ENCODE assay signal across 1 cellular context in the genomic region with DNA sequence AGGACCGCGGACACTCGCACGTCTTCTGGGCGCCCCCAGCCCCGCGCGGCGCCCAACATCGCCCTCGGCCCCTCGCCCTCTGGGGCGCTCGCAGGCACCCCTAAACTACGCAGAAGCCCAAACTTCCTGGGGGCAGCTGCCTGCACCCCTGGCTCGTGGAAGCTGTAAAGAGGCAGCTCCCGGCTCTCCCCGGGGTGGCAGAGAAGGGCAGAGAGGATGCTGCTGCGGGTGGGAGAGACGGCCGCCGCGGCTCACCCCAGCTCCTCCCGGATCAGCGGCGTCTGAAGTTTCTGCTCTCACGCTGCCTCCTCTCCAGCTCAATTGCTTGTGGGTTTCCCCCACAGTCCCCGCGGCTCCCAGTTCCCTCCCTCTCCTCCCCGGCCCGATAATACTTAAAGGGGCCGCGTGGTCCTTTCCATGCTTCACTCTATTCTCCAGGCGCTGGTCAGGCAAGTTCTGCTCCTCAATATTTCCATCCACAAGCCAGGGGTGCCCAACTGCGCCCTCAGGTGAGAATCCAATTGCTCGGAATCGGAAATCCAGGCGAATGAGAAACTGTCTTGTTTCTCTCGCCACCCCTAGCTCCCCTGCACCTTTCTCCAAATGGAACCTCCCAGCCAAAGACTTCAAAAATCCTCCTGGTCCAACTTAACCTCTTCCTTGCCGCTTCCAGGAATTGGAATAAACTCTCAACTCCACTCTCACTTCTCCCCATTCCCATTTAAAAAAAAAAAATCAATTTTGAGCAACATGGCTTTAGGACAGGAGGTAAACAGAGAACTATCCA.
TF ChIP-seq lines count a peak whose summit lies in the region.

No MANE protein-coding gene starts in this region.

TF ChIP-seq in HepG2, 621 proteins besides CTCF, POLR2A, EP300 and RAD21 (continued from another document and continues in another):
- TF ChIP-seq, protein P1, sequence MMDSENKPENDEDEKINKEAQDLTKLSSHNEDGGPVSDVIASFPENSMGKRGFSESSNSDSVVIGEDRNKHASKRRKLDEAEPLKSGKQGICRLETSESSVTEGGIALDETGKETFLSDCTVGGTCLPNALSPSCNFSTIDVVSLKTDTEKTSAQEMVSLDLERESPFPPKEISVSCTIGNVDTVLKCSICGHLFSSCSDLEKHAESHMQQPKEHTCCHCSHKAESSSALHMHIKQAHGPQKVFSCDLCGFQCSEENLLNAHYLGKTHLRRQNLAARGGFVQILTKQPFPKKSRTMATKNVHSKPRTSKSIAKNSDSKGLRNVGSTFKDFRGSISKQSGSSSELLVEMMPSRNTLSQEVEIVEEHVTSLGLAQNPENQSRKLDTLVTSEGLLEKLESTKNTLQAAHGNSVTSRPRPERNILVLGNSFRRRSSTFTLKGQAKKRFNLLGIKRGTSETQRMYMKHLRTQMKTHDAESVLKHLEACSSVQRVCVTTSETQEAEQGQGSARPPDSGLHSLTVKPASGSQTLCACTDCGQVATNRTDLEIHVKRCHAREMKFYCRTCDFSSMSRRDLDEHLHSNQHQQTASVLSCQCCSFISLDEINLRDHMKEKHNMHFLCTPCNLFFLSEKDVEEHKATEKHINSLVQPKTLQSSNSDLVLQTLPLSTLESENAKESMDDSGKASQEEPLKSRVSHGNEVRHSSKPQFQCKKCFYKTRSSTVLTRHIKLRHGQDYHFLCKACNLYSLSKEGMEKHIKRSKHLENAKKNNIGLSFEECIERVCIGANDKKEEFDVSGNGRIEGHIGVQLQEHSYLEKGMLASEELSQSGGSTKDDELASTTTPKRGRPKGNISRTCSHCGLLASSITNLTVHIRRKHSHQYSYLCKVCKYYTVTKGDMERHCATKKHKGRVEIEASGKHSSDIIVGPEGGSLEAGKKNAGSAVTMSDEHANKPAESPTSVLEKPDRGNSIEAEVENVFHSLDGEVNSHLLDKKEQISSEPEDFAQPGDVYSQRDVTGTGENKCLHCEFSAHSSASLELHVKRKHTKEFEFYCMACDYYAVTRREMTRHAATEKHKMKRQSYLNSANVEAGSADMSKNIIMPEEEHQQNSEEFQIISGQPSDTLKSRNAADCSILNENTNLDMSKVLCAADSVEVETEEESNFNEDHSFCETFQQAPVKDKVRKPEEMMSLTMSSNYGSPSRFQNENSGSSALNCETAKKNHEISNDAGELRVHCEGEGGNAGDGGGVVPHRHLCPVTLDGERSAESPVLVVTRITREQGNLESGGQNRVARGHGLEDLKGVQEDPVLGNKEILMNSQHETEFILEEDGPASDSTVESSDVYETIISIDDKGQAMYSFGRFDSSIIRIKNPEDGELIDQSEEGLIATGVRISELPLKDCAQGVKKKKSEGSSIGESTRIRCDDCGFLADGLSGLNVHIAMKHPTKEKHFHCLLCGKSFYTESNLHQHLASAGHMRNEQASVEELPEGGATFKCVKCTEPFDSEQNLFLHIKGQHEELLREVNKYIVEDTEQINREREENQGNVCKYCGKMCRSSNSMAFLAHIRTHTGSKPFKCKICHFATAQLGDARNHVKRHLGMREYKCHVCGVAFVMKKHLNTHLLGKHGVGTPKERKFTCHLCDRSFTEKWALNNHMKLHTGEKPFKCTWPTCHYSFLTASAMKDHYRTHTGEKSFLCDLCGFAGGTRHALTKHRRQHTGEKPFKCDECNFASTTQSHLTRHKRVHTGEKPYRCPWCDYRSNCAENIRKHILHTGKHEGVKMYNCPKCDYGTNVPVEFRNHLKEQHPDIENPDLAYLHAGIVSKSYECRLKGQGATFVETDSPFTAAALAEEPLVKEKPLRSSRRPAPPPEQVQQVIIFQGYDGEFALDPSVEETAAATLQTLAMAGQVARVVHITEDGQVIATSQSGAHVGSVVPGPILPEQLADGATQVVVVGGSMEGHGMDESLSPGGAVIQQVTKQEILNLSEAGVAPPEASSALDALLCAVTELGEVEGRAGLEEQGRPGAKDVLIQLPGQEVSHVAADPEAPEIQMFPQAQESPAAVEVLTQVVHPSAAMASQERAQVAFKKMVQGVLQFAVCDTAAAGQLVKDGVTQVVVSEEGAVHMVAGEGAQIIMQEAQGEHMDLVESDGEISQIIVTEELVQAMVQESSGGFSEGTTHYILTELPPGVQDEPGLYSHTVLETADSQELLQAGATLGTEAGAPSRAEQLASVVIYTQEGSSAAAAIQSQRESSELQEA (CRISPR knock-in tag; IDR thresholded peaks at IDR 0.05; ENCODE audit: not compliant biosample characterization) = peak; percentile 62
- TF ChIP-seq GTF3A (CRISPR knock-in tag; conservative IDR thresholded peaks at IDR 0.05) (no peak), NFATC3 (CRISPR knock-in tag; IDR thresholded peaks at IDR 0.05) (0 out of 2 replicates have a peak, but pooled peaks have one; percentile 52), ZNF607 (CRISPR knock-in tag; IDR thresholded peaks at IDR 0.05; ENCODE audit: borderline replicate concordance) (no peak), NONO (IDR thresholded peaks at IDR 0.05) (no peak), NONO (CRISPR knock-in tag; conservative IDR thresholded peaks at IDR 0.05) (peak; percentile 75), FOXP1 (IDR thresholded peaks at IDR 0.05) (no peak), FOXP1 (CRISPR knock-in tag; IDR thresholded peaks at IDR 0.05) (peak; percentile 5; the same call in 1 of the 2 replicates), RFX1 (IDR thresholded peaks at IDR 0.05) (no peak), ZFY (CRISPR knock-in tag; IDR thresholded peaks at IDR 0.05) (no peak), ETV5 (CRISPR knock-in tag; IDR thresholded peaks at IDR 0.05; ENCODE audit: borderline replicate concordance) (no peak), SETDB1 (CRISPR knock-in tag; IDR thresholded peaks at IDR 0.05; ENCODE audit: borderline replicate concordance) (no peak), KDM3A (CRISPR knock-in tag; IDR thresholded peaks at IDR 0.05; ENCODE audit: low read depth) (0 out of 2 replicates have a peak, but pooled peaks have one; percentile 12), ZNF143 (CRISPR knock-in tag; IDR thresholded peaks at IDR 0.05) (no peak; the same call in 1 of the 2 replicates), ZNF615 (CRISPR knock-in tag; IDR thresholded peaks at IDR 0.05; ENCODE audit: borderline replicate concordance) (0 out of 2 replicates have a peak, but pooled peaks have one; percentile 89), THAP11 (CRISPR knock-in tag; IDR thresholded peaks at IDR 0.05) (peak; percentile 46), CHCHD3 (CRISPR knock-in tag; IDR thresholded peaks at IDR 0.05) (no peak), ZNF879 (CRISPR knock-in tag; IDR thresholded peaks at IDR 0.05) (0 out of 2 replicates have a peak, but pooled peaks have one; percentile 32), MLLT10 (CRISPR knock-in tag; IDR thresholded peaks at IDR 0.05) (no peak), HHEX (CRISPR knock-in tag; IDR thresholded peaks at IDR 0.05) (no peak), ZNF343 (CRISPR knock-in tag; IDR thresholded peaks at IDR 0.05) (peak; percentile 50; the same call in 1 of the 2 replicates), TAF1 (CRISPR knock-in tag; IDR thresholded peaks at IDR 0.05) (peak; percentile 95), BCL6 (CRISPR knock-in tag; IDR thresholded peaks at IDR 0.05) (peak; percentile 5; the same call in 1 of the 2 replicates)
- TF ChIP-seq, protein P2, sequence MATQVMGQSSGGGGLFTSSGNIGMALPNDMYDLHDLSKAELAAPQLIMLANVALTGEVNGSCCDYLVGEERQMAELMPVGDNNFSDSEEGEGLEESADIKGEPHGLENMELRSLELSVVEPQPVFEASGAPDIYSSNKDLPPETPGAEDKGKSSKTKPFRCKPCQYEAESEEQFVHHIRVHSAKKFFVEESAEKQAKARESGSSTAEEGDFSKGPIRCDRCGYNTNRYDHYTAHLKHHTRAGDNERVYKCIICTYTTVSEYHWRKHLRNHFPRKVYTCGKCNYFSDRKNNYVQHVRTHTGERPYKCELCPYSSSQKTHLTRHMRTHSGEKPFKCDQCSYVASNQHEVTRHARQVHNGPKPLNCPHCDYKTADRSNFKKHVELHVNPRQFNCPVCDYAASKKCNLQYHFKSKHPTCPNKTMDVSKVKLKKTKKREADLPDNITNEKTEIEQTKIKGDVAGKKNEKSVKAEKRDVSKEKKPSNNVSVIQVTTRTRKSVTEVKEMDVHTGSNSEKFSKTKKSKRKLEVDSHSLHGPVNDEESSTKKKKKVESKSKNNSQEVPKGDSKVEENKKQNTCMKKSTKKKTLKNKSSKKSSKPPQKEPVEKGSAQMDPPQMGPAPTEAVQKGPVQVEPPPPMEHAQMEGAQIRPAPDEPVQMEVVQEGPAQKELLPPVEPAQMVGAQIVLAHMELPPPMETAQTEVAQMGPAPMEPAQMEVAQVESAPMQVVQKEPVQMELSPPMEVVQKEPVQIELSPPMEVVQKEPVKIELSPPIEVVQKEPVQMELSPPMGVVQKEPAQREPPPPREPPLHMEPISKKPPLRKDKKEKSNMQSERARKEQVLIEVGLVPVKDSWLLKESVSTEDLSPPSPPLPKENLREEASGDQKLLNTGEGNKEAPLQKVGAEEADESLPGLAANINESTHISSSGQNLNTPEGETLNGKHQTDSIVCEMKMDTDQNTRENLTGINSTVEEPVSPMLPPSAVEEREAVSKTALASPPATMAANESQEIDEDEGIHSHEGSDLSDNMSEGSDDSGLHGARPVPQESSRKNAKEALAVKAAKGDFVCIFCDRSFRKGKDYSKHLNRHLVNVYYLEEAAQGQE (IDR thresholded peaks at IDR 0.05; ENCODE audit: borderline replicate concordance in 1 of 2, low read depth in 1 of 2, low read length in 2 of 2) = peak in 1 of 2 experiments; percentile 26; a peak in 1 of 4 replicates
- TF ChIP-seq, protein P3, sequence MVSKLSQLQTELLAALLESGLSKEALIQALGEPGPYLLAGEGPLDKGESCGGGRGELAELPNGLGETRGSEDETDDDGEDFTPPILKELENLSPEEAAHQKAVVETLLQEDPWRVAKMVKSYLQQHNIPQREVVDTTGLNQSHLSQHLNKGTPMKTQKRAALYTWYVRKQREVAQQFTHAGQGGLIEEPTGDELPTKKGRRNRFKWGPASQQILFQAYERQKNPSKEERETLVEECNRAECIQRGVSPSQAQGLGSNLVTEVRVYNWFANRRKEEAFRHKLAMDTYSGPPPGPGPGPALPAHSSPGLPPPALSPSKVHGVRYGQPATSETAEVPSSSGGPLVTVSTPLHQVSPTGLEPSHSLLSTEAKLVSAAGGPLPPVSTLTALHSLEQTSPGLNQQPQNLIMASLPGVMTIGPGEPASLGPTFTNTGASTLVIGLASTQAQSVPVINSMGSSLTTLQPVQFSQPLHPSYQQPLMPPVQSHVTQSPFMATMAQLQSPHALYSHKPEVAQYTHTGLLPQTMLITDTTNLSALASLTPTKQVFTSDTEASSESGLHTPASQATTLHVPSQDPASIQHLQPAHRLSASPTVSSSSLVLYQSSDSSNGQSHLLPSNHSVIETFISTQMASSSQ (IDR thresholded peaks at IDR 0.05; ENCODE audit: low read depth) = peak; percentile 64
- TF ChIP-seq, protein P3 (CRISPR knock-in tag; IDR thresholded peaks at IDR 0.05; ENCODE audit: borderline replicate concordance) = peak; percentile 63; the same call in 1 of the 2 replicates
- TF ChIP-seq, protein P4, sequence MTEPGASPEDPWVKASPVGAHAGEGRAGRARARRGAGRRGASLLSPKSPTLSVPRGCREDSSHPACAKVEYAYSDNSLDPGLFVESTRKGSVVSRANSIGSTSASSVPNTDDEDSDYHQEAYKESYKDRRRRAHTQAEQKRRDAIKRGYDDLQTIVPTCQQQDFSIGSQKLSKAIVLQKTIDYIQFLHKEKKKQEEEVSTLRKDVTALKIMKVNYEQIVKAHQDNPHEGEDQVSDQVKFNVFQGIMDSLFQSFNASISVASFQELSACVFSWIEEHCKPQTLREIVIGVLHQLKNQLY (CRISPR knock-in tag; IDR thresholded peaks at IDR 0.05) = peak; percentile 44; the same call in 1 of the 2 replicates
- TF ChIP-seq, protein P5, sequence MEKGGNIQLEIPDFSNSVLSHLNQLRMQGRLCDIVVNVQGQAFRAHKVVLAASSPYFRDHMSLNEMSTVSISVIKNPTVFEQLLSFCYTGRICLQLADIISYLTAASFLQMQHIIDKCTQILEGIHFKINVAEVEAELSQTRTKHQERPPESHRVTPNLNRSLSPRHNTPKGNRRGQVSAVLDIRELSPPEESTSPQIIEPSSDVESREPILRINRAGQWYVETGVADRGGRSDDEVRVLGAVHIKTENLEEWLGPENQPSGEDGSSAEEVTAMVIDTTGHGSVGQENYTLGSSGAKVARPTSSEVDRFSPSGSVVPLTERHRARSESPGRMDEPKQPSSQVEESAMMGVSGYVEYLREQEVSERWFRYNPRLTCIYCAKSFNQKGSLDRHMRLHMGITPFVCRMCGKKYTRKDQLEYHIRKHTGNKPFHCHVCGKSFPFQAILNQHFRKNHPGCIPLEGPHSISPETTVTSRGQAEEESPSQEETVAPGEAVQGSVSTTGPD (CRISPR knock-in tag; IDR thresholded peaks at IDR 0.05) = no peak
- TF ChIP-seq, protein P6, sequence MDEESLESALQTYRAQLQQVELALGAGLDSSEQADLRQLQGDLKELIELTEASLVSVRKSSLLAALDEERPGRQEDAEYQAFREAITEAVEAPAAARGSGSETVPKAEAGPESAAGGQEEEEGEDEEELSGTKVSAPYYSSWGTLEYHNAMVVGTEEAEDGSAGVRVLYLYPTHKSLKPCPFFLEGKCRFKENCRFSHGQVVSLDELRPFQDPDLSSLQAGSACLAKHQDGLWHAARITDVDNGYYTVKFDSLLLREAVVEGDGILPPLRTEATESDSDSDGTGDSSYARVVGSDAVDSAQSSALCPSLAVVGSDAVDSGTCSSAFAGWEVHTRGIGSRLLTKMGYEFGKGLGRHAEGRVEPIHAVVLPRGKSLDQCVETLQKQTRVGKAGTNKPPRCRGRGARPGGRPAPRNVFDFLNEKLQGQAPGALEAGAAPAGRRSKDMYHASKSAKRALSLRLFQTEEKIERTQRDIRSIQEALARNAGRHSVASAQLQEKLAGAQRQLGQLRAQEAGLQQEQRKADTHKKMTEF (CRISPR knock-in tag; IDR thresholded peaks at IDR 0.05) = peak; percentile 69; the same call in 1 of the 2 replicates
- TF ChIP-seq, protein P7, sequence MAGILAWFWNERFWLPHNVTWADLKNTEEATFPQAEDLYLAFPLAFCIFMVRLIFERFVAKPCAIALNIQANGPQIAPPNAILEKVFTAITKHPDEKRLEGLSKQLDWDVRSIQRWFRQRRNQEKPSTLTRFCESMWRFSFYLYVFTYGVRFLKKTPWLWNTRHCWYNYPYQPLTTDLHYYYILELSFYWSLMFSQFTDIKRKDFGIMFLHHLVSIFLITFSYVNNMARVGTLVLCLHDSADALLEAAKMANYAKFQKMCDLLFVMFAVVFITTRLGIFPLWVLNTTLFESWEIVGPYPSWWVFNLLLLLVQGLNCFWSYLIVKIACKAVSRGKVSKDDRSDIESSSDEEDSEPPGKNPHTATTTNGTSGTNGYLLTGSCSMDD (CRISPR knock-in tag; IDR thresholded peaks at IDR 0.05) = no peak
